1 cellular context compared by ENCODE assay signal in the genomic region with DNA sequence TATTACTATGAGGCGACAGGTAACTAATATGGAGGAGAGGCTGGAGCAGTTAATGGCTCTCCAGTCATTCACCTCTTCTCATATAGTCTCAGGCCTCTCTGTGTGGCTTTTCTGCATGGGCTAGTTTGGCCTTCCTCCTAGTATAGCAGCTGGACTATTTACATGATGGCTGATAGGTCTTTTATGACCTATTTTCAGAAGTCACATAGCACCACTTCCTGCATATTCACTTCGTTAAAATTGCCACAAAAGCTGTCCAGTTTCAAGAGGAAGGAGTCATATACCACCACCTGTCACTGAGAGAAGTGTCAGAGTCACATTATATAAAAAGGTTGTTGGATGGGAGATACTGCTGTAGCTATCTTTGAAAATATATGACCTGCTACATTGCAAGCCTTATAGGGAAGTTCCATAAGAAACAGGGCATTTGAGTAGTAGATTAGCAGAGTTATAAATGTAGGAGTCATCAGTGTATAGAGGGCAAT.
A peak's percentile ranks its signal among the peaks of the same experiment; 100 is the strongest.
TF ChIP-seq lines count a peak whose summit lies in the region.

No MANE protein-coding gene starts in this region.

TF ChIP-seq in K562, 482 proteins besides CTCF, POLR2A, EP300 and RAD21 (continued from another document):
- TF ChIP-seq, protein P1, sequence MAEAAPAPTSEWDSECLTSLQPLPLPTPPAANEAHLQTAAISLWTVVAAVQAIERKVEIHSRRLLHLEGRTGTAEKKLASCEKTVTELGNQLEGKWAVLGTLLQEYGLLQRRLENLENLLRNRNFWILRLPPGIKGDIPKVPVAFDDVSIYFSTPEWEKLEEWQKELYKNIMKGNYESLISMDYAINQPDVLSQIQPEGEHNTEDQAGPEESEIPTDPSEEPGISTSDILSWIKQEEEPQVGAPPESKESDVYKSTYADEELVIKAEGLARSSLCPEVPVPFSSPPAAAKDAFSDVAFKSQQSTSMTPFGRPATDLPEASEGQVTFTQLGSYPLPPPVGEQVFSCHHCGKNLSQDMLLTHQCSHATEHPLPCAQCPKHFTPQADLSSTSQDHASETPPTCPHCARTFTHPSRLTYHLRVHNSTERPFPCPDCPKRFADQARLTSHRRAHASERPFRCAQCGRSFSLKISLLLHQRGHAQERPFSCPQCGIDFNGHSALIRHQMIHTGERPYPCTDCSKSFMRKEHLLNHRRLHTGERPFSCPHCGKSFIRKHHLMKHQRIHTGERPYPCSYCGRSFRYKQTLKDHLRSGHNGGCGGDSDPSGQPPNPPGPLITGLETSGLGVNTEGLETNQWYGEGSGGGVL (CRISPR knock-in tag; IDR thresholded peaks at IDR 0.05), result no peak
- TF ChIP-seq GTF2E2 (tag; IDR thresholded peaks at IDR 0.05) (peak; percentile 73), GABPA (tag; conservative IDR thresholded peaks at IDR 0.05; ENCODE audit: low read depth) (0 out of 2 replicates have a peak, but pooled peaks have one; percentile 22), ETV1 (tag; conservative IDR thresholded peaks at IDR 0.05; ENCODE audit: low read depth) (peak; percentile 36; the same call in 1 of the 2 replicates), MEIS2 (IDR thresholded peaks at IDR 0.05; ENCODE audit: partially characterized antibody) (peak; percentile 32)
- TF ChIP-seq, protein P2, sequence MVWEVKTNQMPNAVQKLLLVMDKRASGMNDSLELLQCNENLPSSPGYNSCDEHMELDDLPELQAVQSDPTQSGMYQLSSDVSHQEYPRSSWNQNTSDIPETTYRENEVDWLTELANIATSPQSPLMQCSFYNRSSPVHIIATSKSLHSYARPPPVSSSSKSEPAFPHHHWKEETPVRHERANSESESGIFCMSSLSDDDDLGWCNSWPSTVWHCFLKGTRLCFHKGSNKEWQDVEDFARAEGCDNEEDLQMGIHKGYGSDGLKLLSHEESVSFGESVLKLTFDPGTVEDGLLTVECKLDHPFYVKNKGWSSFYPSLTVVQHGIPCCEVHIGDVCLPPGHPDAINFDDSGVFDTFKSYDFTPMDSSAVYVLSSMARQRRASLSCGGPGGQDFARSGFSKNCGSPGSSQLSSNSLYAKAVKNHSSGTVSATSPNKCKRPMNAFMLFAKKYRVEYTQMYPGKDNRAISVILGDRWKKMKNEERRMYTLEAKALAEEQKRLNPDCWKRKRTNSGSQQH (CRISPR knock-in tag; IDR thresholded peaks at IDR 0.05), result no peak
- TF ChIP-seq, protein P3, sequence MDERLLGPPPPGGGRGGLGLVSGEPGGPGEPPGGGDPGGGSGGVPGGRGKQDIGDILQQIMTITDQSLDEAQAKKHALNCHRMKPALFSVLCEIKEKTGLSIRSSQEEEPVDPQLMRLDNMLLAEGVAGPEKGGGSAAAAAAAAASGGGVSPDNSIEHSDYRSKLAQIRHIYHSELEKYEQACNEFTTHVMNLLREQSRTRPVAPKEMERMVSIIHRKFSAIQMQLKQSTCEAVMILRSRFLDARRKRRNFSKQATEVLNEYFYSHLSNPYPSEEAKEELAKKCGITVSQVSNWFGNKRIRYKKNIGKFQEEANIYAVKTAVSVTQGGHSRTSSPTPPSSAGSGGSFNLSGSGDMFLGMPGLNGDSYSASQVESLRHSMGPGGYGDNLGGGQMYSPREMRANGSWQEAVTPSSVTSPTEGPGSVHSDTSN (CRISPR knock-in tag; IDR thresholded peaks at IDR 0.05; ENCODE audit: low read depth), result no peak
- TF ChIP-seq, protein P3 (tag; conservative IDR thresholded peaks at IDR 0.05; ENCODE audit: low read depth), result peak; percentile 57; the same call in 1 of the 2 replicates
- TF ChIP-seq, protein P4, sequence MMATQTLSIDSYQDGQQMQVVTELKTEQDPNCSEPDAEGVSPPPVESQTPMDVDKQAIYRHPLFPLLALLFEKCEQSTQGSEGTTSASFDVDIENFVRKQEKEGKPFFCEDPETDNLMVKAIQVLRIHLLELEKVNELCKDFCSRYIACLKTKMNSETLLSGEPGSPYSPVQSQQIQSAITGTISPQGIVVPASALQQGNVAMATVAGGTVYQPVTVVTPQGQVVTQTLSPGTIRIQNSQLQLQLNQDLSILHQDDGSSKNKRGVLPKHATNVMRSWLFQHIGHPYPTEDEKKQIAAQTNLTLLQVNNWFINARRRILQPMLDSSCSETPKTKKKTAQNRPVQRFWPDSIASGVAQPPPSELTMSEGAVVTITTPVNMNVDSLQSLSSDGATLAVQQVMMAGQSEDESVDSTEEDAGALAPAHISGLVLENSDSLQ (IDR thresholded peaks at IDR 0.05), result peak; percentile 33; the same call in 1 of the 2 replicates
